Comparison of ENCODE assay signal across 8 cellular contexts in genomic region chr17:76147211-76148014, GRCh38. TPM values are rescaled to one million over a fixed set of nuclear protein-coding genes. Genes with fewer than 3 reads are reported as not detected.
A peak's percentile ranks its signal among the peaks of the same experiment; 100 is the strongest.
DNase-seq lines count a peak whose midpoint lies in the region; ATAC-seq and TF ChIP-seq lines count a peak whose summit lies in the region.

No MANE protein-coding gene starts in this region.

- TF ChIP-seq CTCF in AG09309 (IDR thresholded peaks at IDR 0.05; ENCODE audit: control insufficient read depth, insufficient read depth, low read depth, low read length, missing control alignments) (peak; percentile 65), GM06990 (IDR thresholded peaks at IDR 0.05; ENCODE audit: insufficient read depth, low read length, poor library complexity, severe bottlenecking) (peak; percentile 28), fibroblast of lung (conservative IDR thresholded peaks at IDR 0.05 in 1 of 2, IDR thresholded peaks at IDR 0.05 in 1 of 2; ENCODE audit: low read depth in 1 of 2, low read length in 2 of 2) (peak; percentile 45 to 64)

- H3K4me2 ChIP-seq in fibroblast of lung (ENCODE audit: extremely low read depth, insufficient read depth, low read length): no peak overlapping the region

- no peaks in the 10 kb centered on the region for H3K9me3 Mint-ChIP-seq in stimulated activated memory B cell treated with anti-CD40 and anti-IgM and Interleukin-4, amounts not matched to agents 10 μg/mL and 1 μg/mL and 100 μg/mL, for 72 hours

- H3K36me3 ChIP-seq in GM06990 (ENCODE audit: control insufficient read depth, insufficient read depth, low read length) (no peaks in the 10 kb centered on the region), fibroblast of lung (ENCODE audit: control insufficient read depth, insufficient read depth, low read length) (no peaks in the 10 kb centered on the region)

- no peak overlapping the region for H3K4me3 Mint-ChIP-seq in stimulated activated memory B cell treated with anti-CD40 and anti-IgM and Interleukin-4, amounts not matched to agents 10 μg/mL and 1 μg/mL and 100 μg/mL, for 72 hours

- H3K36me3 Mint-ChIP-seq in stimulated activated memory B cell treated with anti-CD40 and anti-IgM and Interleukin-4, amounts not matched to agents 10 μg/mL and 1 μg/mL and 100 μg/mL, for 72 hours: no peaks in the 10 kb centered on the region

- H3K79me2 ChIP-seq in fibroblast of lung (ENCODE audit: control insufficient read depth, insufficient read depth, low read length): no peaks in the 10 kb centered on the region

- H3K27ac Mint-ChIP-seq in stimulated activated memory B cell treated with anti-CD40 and anti-IgM and Interleukin-4, amounts not matched to agents 10 μg/mL and 1 μg/mL and 100 μg/mL, for 72 hours: peak overlapping the region; percentile 96

- no peak overlapping the region for H2AFZ ChIP-seq in fibroblast of lung (ENCODE audit: low read length)

- no peaks in the 10 kb centered on the region for H4K20me1 ChIP-seq in fibroblast of lung (ENCODE audit: control insufficient read depth, extremely low read depth, insufficient read depth, low read length)

- H3K4me1 ChIP-seq in fibroblast of lung (ENCODE audit: control insufficient read depth, extremely low read depth, insufficient read depth, low read length): no peaks in the 10 kb centered on the region

- H3K9me3 ChIP-seq in fibroblast of lung (ENCODE audit: control insufficient read depth, insufficient read depth, low read depth, low read length): no peaks in the 10 kb centered on the region

- H3K4me1 Mint-ChIP-seq in stimulated activated memory B cell treated with anti-CD40 and anti-IgM and Interleukin-4, amounts not matched to agents 10 μg/mL and 1 μg/mL and 100 μg/mL, for 72 hours: peaks cover 37% of the 10 kb centered on the region

- ATAC-seq in stimulated activated memory B cell treated with anti-CD40 and anti-IgM and Interleukin-4, amounts not matched to agents 10 μg/mL and 1 μg/mL and 100 μg/mL, for 72 hours: no peak
- ATAC-seq in GM19328 (IDR thresholded peaks at IDR 0.05; ENCODE audit: unreplicated experiment): no peak

- H3K27me3 ChIP-seq in GM06990 (replicated peaks; ENCODE audit: control insufficient read depth, insufficient read depth, low read length): no peaks in the 10 kb centered on the region; the same call in 1 of the 2 replicates
- peaks cover under 1% of the 10 kb centered on the region for H3K27me3 ChIP-seq in fibroblast of lung (ENCODE audit: control insufficient read depth, insufficient read depth, low read length)

- no peak overlapping the region for H3K27ac ChIP-seq in fibroblast of lung (ENCODE audit: insufficient read depth, low read length)

- DNase-seq in AG09309 (ENCODE audit: low read depth): no peak
- DNase-seq in GM06990 (ENCODE audit: extremely low read depth, insufficient read length): no peak
- DNase-seq in RKO (ENCODE audit: low spot score): peak; percentile 57
- peak; percentile 12 to 48 for DNase-seq in fibroblast of lung (ENCODE audit: low read depth in 2 of 2)
- no peak for DNase-seq in epidermal melanocyte (ENCODE audit: insufficient read length, low spot score)
- DNase-seq in NCI-H526 treated with DMSO at 0.1 percent for 48 hours (lab: John Stamatoyannopoulos, UW): no peak

- H3K4me3 ChIP-seq in AG09309 (ENCODE audit: control insufficient read depth, low read depth, low read length): no peak overlapping the region
- no peak overlapping the region for H3K4me3 ChIP-seq in GM06990 (replicated peaks; ENCODE audit: low read depth, low read length)
- no peak overlapping the region for H3K4me3 ChIP-seq in fibroblast of lung (replicated peaks in 1 of 4; ENCODE audit: control extremely low read depth in 1 of 4, insufficient read depth in 1 of 4, low read depth in 3 of 4, low read length in 4 of 4)

- no peaks in the 10 kb centered on the region for H3K27me3 Mint-ChIP-seq in stimulated activated memory B cell treated with anti-CD40 and anti-IgM and Interleukin-4, amounts not matched to agents 10 μg/mL and 1 μg/mL and 100 μg/mL, for 72 hours

- no peak overlapping the region for H3K9ac ChIP-seq in fibroblast of lung (ENCODE audit: insufficient read depth, low read length)

RNA-seq across cellular contexts. Expression of gene FOXJ1, which starts 6.4 kb away (rescaled TPM):
- not detected in 2 replicates for total RNA-seq in fibroblast of lung
- not detected in 2 replicates for polyA plus RNA-seq in fibroblast of lung
- polyA plus RNA-seq in fibroblast of lung (2012): not detected in 2 replicates
- not detected in 2 replicates for polyA minus RNA-seq in fibroblast of lung (ENCODE audit: low replicate concordance)

RNA-seq across cellular contexts. Expression of gene EXOC7, which starts 43.8 kb away (rescaled TPM):
- 76.8 and 88.8 TPM in 2 replicates for total RNA-seq in fibroblast of lung
- 66.8 and 85.4 TPM in 2 replicates for polyA plus RNA-seq in fibroblast of lung
- polyA plus RNA-seq in fibroblast of lung (2012): 97.3 and 104 TPM in 2 replicates
- 224 and 247 TPM in 2 replicates for polyA minus RNA-seq in fibroblast of lung (ENCODE audit: low replicate concordance)

Comparison
In these comparisons a context has a peak if more than half of its experiments do, and no peak if none do; other contexts are left out.
1. DNase-seq: peak in RKO (single experiment) and fibroblast of lung (2 of 2); none in AG09309 (single experiment), GM06990 (single experiment), epidermal melanocyte (single experiment) and NCI-H526 treated with DMSO at 0.1 percent for 48 hours (single experiment).
2. Peak in every context shown above with its lines, with median percentiles within 50 percentile points of each other: CTCF ChIP-seq.